ENCODE assay signal across 18 cellular contexts in genomic region chr12:82883396-82884360, GRCh38.
"Had no signal": no experiment of that assay in that cellular context is flagged by ENCODE, and none has a peak within 500 bp of the region (broad histone marks: within the 10 kb centered on the region; RNA-seq: fewer than 3 reads in every experiment).

No MANE protein-coding gene starts in this region.

- H3K27ac Mint-ChIP-seq: activated CD4-positive, alpha-beta memory T cell treated with anti-CD3 and anti-CD28 coated beads for 36 hours; activated naive CD8-positive, alpha-beta T cell treated with anti-CD3 and anti-CD28 coated beads for 36 hours; nephron had no signal

- H3K36me3 Mint-ChIP-seq: activated CD4-positive, alpha-beta memory T cell treated with anti-CD3 and anti-CD28 coated beads for 36 hours; activated naive CD8-positive, alpha-beta T cell treated with anti-CD3 and anti-CD28 coated beads for 36 hours had no signal

- H3K27me3 Mint-ChIP-seq: activated CD4-positive, alpha-beta memory T cell treated with anti-CD3 and anti-CD28 coated beads for 36 hours; activated naive CD8-positive, alpha-beta T cell treated with anti-CD3 and anti-CD28 coated beads for 36 hours had no signal

- H3K4me3 ChIP-seq: cardiac muscle cell, coronary artery, thoracic aorta had no signal

- H3K9me3 Mint-ChIP-seq: activated CD4-positive, alpha-beta memory T cell treated with anti-CD3 and anti-CD28 coated beads for 36 hours; activated naive CD8-positive, alpha-beta T cell treated with anti-CD3 and anti-CD28 coated beads for 36 hours; nephron had no signal

- DNase-seq: activated CD4-positive, alpha-beta memory T cell treated with anti-CD3 and anti-CD28 coated beads for 36 hours; activated CD4-positive, alpha-beta T cell treated with anti-CD3 and anti-CD28 coated beads for 1 hour; activated gamma-delta T cell treated with Interleukin-2 at 50 U/mL for 16 hours; activated naive CD8-positive, alpha-beta T cell treated with anti-CD3 and anti-CD28 coated beads for 36 hours; activated T-cell treated with anti-CD3 and anti-CD28 coated beads, Interleukin-2, amount 50 U/mL, for 48 hours; aorta; effector memory CD4-positive, alpha-beta T cell; hippocampal formation; left ventricle myocardium superior; mesendoderm; stimulated activated CD4-positive, alpha-beta T cell treated with anti-CD3 and anti-CD28 coated beads, Interleukin-4, amount 100 ng/mL, for 1 hour; stimulated activated CD8-positive, alpha-beta memory T cell treated with anti-CD3 and anti-CD28 coated beads, Interleukin-4, amount 100 ng/mL, for 48 hours; stimulated activated naive CD8-positive, alpha-beta T cell treated with anti-CD3 and anti-CD28 coated beads, Interleukin-15, Interleukin-2, amounts not matched to agents 100 U/mL and 50 U/mL, for 24 hours; T-helper 9 cell had no signal

- H3K36me3 ChIP-seq: cardiac muscle cell, thoracic aorta had no signal

- H3K9me3 ChIP-seq: thoracic aorta had no signal

- H3K4me1 Mint-ChIP-seq: activated naive CD8-positive, alpha-beta T cell treated with anti-CD3 and anti-CD28 coated beads for 36 hours had no signal

- H3K27me3 ChIP-seq: cardiac muscle cell had no signal

- H3K4me3 Mint-ChIP-seq: activated CD4-positive, alpha-beta memory T cell treated with anti-CD3 and anti-CD28 coated beads for 36 hours; activated naive CD8-positive, alpha-beta T cell treated with anti-CD3 and anti-CD28 coated beads for 36 hours; nephron had no signal
